7 cellular contexts compared by ENCODE assay signal in the genomic region with DNA sequence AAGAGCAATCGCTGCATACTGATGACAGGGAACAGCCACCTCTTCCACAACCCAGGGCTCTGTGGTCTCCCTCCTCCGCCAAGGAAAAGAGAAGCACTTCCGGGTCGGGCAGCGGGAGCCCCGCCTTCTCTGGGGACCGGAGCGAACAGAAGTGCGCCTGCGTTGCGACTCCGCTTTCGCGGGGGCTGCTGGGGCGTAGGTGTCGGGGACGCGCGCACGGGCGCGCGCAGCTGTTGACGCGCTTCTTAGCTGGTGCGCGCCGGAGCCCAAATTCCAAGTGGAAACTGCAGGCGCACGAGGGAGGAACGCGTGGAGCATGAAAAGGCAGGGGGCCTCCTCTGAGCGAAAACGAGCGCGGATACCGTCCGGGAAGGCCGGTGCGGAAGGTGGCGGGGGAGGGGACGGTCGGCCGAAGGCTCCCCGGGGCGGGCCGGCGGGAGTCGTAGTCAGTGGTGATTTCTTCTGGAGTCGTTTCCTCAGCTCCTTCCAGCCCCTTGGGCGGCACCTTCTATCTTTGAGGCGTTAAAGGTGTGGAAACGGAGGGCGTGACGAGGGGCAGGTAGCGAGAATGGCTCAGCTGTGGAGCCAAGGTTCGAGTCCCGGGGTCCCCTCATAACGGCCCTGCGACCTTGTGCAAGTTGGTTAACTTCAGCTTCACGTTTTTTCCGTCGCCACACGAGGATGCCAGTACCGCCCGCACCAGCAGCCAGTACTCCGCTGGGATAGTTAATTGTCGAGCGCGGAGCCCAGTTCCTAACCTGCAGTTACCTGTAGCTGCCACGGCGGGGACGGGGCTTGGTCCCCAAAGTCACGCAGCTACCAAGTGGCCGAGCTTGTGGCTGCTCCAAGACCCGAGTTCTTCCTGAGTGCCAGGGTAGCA. TPM values are rescaled to one million over a fixed set of nuclear protein-coding genes. Genes with fewer than 3 reads are reported as not detected.
DNase-seq lines count a peak whose midpoint lies in the region; ATAC-seq and TF ChIP-seq lines count a peak whose summit lies in the region.

A gene (minus strand): TSS at position 95 of the 880 bp plus-strand sequence. CDS start 78 bp downstream, at position 17.
A gene with protein sequence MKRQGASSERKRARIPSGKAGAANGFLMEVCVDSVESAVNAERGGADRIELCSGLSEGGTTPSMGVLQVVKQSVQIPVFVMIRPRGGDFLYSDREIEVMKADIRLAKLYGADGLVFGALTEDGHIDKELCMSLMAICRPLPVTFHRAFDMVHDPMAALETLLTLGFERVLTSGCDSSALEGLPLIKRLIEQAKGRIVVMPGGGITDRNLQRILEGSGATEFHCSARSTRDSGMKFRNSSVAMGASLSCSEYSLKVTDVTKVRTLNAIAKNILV (plus strand): TSS at position 202 of the 880 bp plus-strand sequence. CDS start 115 bp downstream, at position 317.

- H3K9me2 ChIP-seq in hepatocyte (replicated peaks; ENCODE audit: insufficient read depth) = no peaks in the 10 kb centered on the region

- H3K27ac ChIP-seq in hepatocyte = peak within 1 kb of the TSS; percentile 95

- no peaks in the 10 kb centered on the region for H3K9me3 ChIP-seq in hepatocyte (ENCODE audit: low read depth)

- no peaks in the 10 kb centered on the region for H4K20me1 ChIP-seq in hepatocyte (ENCODE audit: insufficient read depth, poor library complexity, severe bottlenecking)

- no peaks in the 10 kb centered on the region for H3K36me3 ChIP-seq in hepatocyte (replicated peaks; ENCODE audit: insufficient read depth, low read depth)

- ATAC-seq in GM18511 (IDR thresholded peaks at IDR 0.05; ENCODE audit: unreplicated experiment) (peak; percentile 88), HG03039 (IDR thresholded peaks at IDR 0.05; ENCODE audit: unreplicated experiment) (peak; percentile 84)

- peak within 1 kb of the TSS; percentile 82 for H3K4me2 ChIP-seq in hepatocyte

- peak; percentile 35 for TF ChIP-seq CTCF in hepatocyte (IDR thresholded peaks at IDR 0.05; ENCODE audit: poor library complexity)

- WGBS in hepatocyte (ENCODE audit: low lambda C conversion rate, missing lambda C conversion rate) = under 1% methylated on average over 63 of the region's 76 CpGs

- H2AFZ ChIP-seq in hepatocyte = peak within 1 kb of the TSS; percentile 84

- H3K4me3 ChIP-seq in hepatocyte = peak within 1 kb of the TSS; percentile 86

- DNase-seq in NCI-H2081 (lab: John Stamatoyannopoulos, UW) (peak; percentile 91 to 95), T1000 (lab: John Stamatoyannopoulos, UW) (peak; percentile 93), astrocyte of the hippocampus (ENCODE audit: low read depth, low spot score) (peak; percentile 99), hepatocyte (ENCODE audit: low spot score) (peak; percentile 99), renal cortical epithelial cell (ENCODE audit: low read depth) (peak; percentile 90)

- H3K79me2 ChIP-seq in hepatocyte = peaks cover 26% of the 10 kb centered on the region

- H3K27me3 ChIP-seq in hepatocyte = no peaks in the 10 kb centered on the region

- H3K4me1 ChIP-seq in hepatocyte (ENCODE audit: insufficient read depth) = peaks cover 9% of the 10 kb centered on the region

RNA-seq across cellular contexts. Expression of the first gene that starts in this region (rescaled TPM):
- total RNA-seq in hepatocyte (30.5 and 42.0 TPM in 2 replicates), renal cortical epithelial cell (35.6 and 44.6 TPM in 2 replicates)
- polyA plus RNA-seq in hepatocyte = 26.8 and 28.5 TPM in 2 replicates

RNA-seq across cellular contexts. Expression of the second gene that starts in this region (rescaled TPM):
- total RNA-seq in hepatocyte (21.6 and 33.8 TPM in 2 replicates), renal cortical epithelial cell (24.3 and 25.1 TPM in 2 replicates)
- 26.3 and 29.4 TPM in 2 replicates for polyA plus RNA-seq in hepatocyte

Comparison
In these comparisons a context has a peak if more than half of its experiments do, and no peak if none do; other contexts are left out.
1. Peak in every context shown above with its lines: DNase-seq, ATAC-seq, H3K4me3 ChIP-seq and H3K27ac ChIP-seq.